Comparison of ENCODE assay signal across 24 cellular contexts in genomic region chr10:20903635-20904390, GRCh38.
"Had no signal": no experiment of that assay in that cellular context is flagged by ENCODE, and none has a peak within 500 bp of the region (broad histone marks: within the 10 kb centered on the region; RNA-seq: fewer than 3 reads in every experiment).

No MANE protein-coding gene starts in this region.

- H3K79me2 ChIP-seq: parathyroid adenoma had no signal

- H3K4me1 ChIP-seq: parathyroid adenoma, psoas muscle, right lobe of liver, sigmoid colon, stomach, thyroid gland, tibial nerve, upper lobe of left lung, vagina had no signal

- H3K27ac ChIP-seq: neural progenitor cell, ovary, parathyroid adenoma, psoas muscle, right lobe of liver, sigmoid colon, stomach, thoracic aorta, thyroid gland, tibial nerve, upper lobe of left lung, vagina had no signal

- H3K4me3 ChIP-seq: neural progenitor cell, ovary, psoas muscle, right lobe of liver, sigmoid colon, stomach, thoracic aorta, thyroid gland, tibial nerve, upper lobe of left lung, vagina had no signal

- ATAC-seq: natural killer cell; psoas muscle; right lobe of liver; stimulated activated effector memory CD8-positive, alpha-beta T cell treated with anti-CD3 and anti-CD28 coated beads, Interleukin-12 subunit alpha, Interleukin-12 subunit beta, amount 100 ng/mL, for 72 hours; stimulated activated naive B cell treated with anti-CD40 and anti-IgM and Interleukin-4, amounts not matched to agents 10 μg/mL and 1 μg/mL and 100 μg/mL, for 72 hours had no signal

- DNase-seq: natural killer cell; occipital lobe; ovary; posterior cingulate gyrus; psoas muscle; right lobe of liver; sigmoid colon; small intestine; stimulated activated CD4-positive, alpha-beta T cell treated with anti-CD3 and anti-CD28 coated beads, Interleukin-15, amount 100 ng/mL, for 24 hours; stimulated activated CD4-positive, alpha-beta T cell treated with anti-CD3 and anti-CD28 coated beads, Interleukin-2, amount 100 ng/mL, for 24 hours; stimulated activated CD4-positive, alpha-beta T cell treated with anti-CD3 and anti-CD28 coated beads, Interleukin-2, amount 100 ng/mL, for 48 hours; stimulated activated CD4-positive, alpha-beta T cell treated with anti-CD3 and anti-CD28 coated beads, Interleukin-4, amount 100 ng/mL, for 24 hours; stimulated activated naive B cell treated with anti-CD40 and anti-IgM and Interleukin-4, amounts not matched to agents 10 μg/mL and 1 μg/mL and 100 μg/mL, for 72 hours; stimulated activated naive CD4-positive, alpha-beta T cell treated with Interleukin-2 at 50 U/mL for 16 hours; stomach; thyroid gland; trophoblast cell; upper lobe of left lung had no signal

- H3K36me3 ChIP-seq: ovary, right lobe of liver, sigmoid colon, stomach, thoracic aorta, thyroid gland, tibial nerve, upper lobe of left lung, vagina had no signal

- H3K4me2 ChIP-seq: neural progenitor cell had no signal

- H2AFZ ChIP-seq: neural progenitor cell, parathyroid adenoma had no signal

- H3K27me3 ChIP-seq: neural progenitor cell, ovary, right lobe of liver, sigmoid colon, stomach, thyroid gland, tibial nerve, upper lobe of left lung, vagina had no signal

- H3K9me3 ChIP-seq: ovary, psoas muscle, right lobe of liver, sigmoid colon, stomach, thoracic aorta, thyroid gland, tibial nerve, upper lobe of left lung, vagina had no signal

- H3K9ac ChIP-seq: neural progenitor cell, parathyroid adenoma had no signal
